ENCODE assay signal across 19 cellular contexts in genomic region chr9:2726620-2727335, GRCh38. TPM values are rescaled to one million over a fixed set of nuclear protein-coding genes. Genes with fewer than 3 reads are reported as not detected.
DNase-seq lines count a peak whose midpoint lies in the region; ATAC-seq and TF ChIP-seq lines count a peak whose summit lies in the region.
"Had no signal": no experiment of that assay in that cellular context is flagged by ENCODE, and none has a peak within 500 bp of the region (broad histone marks: within the 10 kb centered on the region; RNA-seq: fewer than 3 reads in every experiment).

No MANE protein-coding gene starts in this region.

- H3K9me3 Mint-ChIP-seq in endodermal cell (no peaks in the 10 kb centered on the region), nephron (no peaks in the 10 kb centered on the region)
- H3K9me3 Mint-ChIP-seq: activated T-cell treated with anti-CD3 and anti-CD28 coated beads, Interleukin-2, amount 50 U/mL, for 72 hours; naive thymus-derived CD4-positive, alpha-beta T cell had no signal

- no peaks in the 10 kb centered on the region for H3K9me3 ChIP-seq in BLaER1
- no peaks in the 10 kb centered on the region for H3K9me3 ChIP-seq in endodermal cell (ENCODE audit: control insufficient read depth, low read length)
- no peaks in the 10 kb centered on the region for H3K9me3 ChIP-seq in BE2C
- H3K9me3 ChIP-seq: adrenal gland, esophagus squamous epithelium, left ventricle myocardium inferior, psoas muscle had no signal

- H3K27me3 Mint-ChIP-seq in endodermal cell (ENCODE audit: insufficient read depth) (no peaks in the 10 kb centered on the region), nephron (ENCODE audit: low read depth) (no peaks in the 10 kb centered on the region)
- H3K27me3 Mint-ChIP-seq: naive thymus-derived CD4-positive, alpha-beta T cell had no signal

- H3K9ac ChIP-seq in BLaER1 (no peak overlapping the region), endodermal cell (ENCODE audit: extremely low read depth, low read length, poor library complexity, severe bottlenecking) (no peak overlapping the region)

- H3K36me3 ChIP-seq in BLaER1 (peaks cover 6% of the 10 kb centered on the region; the same call in 1 of the 2 replicates), endodermal cell (ENCODE audit: control insufficient read depth, insufficient read depth, low read length) (no peaks in the 10 kb centered on the region), BE2C (no peaks in the 10 kb centered on the region)
- H3K36me3 ChIP-seq: adrenal gland, esophagus squamous epithelium, left ventricle myocardium inferior had no signal

- H3K27me3 ChIP-seq in BLaER1 = no peaks in the 10 kb centered on the region
- no peaks in the 10 kb centered on the region for H3K27me3 ChIP-seq in endodermal cell (ENCODE audit: control insufficient read depth, insufficient read depth, low read length, poor library complexity, severe bottlenecking)
- H3K27me3 ChIP-seq in BE2C = no peaks in the 10 kb centered on the region
- H3K27me3 ChIP-seq: adrenal gland, esophagus squamous epithelium had no signal

- H3K36me3 Mint-ChIP-seq in endodermal cell (ENCODE audit: low read depth) (peaks cover 6% of the 10 kb centered on the region), nephron (ENCODE audit: low read depth) (no peaks in the 10 kb centered on the region)

- peaks cover 32% of the 10 kb centered on the region for H3K4me1 ChIP-seq in BLaER1
- peaks cover 12% of the 10 kb centered on the region for H3K4me1 ChIP-seq in endodermal cell (ENCODE audit: control insufficient read depth, insufficient read depth, low read length)
- H3K4me1 ChIP-seq in BE2C = peaks cover 14% of the 10 kb centered on the region

- H4K20me1 ChIP-seq in BLaER1 = no peaks in the 10 kb centered on the region

- ATAC-seq in HG03460 (IDR thresholded peaks at IDR 0.05; ENCODE audit: unreplicated experiment) (no peak), GM18517 (IDR thresholded peaks at IDR 0.05; ENCODE audit: unreplicated experiment) (no peak), GM18519 (IDR thresholded peaks at IDR 0.05; ENCODE audit: low FRiP score, unreplicated experiment) (no peak)
- ATAC-seq: activated T-cell treated with anti-CD3 and anti-CD28 coated beads, Interleukin-2, amount 50 U/mL, for 72 hours; naive thymus-derived CD4-positive, alpha-beta T cell had no signal

- H3K27ac ChIP-seq in BLaER1 = no peak overlapping the region
- no peak overlapping the region for H3K27ac ChIP-seq in endodermal cell (ENCODE audit: low read depth, low read length)
- H3K27ac ChIP-seq: coronary artery had no signal

- no peak for TF ChIP-seq CTCF in endodermal cell (conservative IDR thresholded peaks at IDR 0.05)
- no peak for TF ChIP-seq CTCF in nephron (IDR thresholded peaks at IDR 0.05; ENCODE audit: unreplicated experiment in 3 of 3)
- no peak for TF ChIP-seq CTCF in BE2C (IDR thresholded peaks at IDR 0.05; ENCODE audit: low read depth, low read length)

- peak overlapping the region; percentile 62; the same call in 1 of the 2 replicates for H3K4me2 ChIP-seq in BLaER1

- no peak overlapping the region for H3K4me3 ChIP-seq in BLaER1
- H3K4me3 ChIP-seq in endodermal cell (ENCODE audit: low read length) = no peak overlapping the region
- no peak overlapping the region for H3K4me3 ChIP-seq in BE2C (ENCODE audit: low read depth, low read length)
- H3K4me3 ChIP-seq: adrenal gland, coronary artery, esophagus squamous epithelium, left ventricle myocardium inferior, psoas muscle had no signal

- H3K4me1 Mint-ChIP-seq in endodermal cell = peaks cover 41% of the 10 kb centered on the region
- H3K4me1 Mint-ChIP-seq in nephron = peaks cover 59% of the 10 kb centered on the region

- WGBS in endodermal cell (ENCODE audit: insufficient coverage in 1 of 2, insufficient read length in 1 of 2), 2 experiments = 83 to 90% methylated on average over 5 to 12 of the region's 13 CpGs

- H3K27ac Mint-ChIP-seq in endodermal cell (peak overlapping the region; percentile 45), nephron (peak overlapping the region; percentile 57 to 89 (median 74))
- H3K27ac Mint-ChIP-seq: activated T-cell treated with anti-CD3 and anti-CD28 coated beads, Interleukin-2, amount 50 U/mL, for 72 hours; naive thymus-derived CD4-positive, alpha-beta T cell had no signal

- DNase-seq in LHCN-M2 (ENCODE audit: low read depth) (peak; percentile 57), endodermal cell (no peak), BE2C (no peak)
- DNase-seq: activated CD4-positive, alpha-beta T cell treated with anti-CD3 and anti-CD28 coated beads, Interleukin-2, amount 50 U/mL, for 4 hours; activated T-cell treated with anti-CD3 and anti-CD28 coated beads, Interleukin-2, amount 50 U/mL, for 72 hours; adrenal gland; esophagus squamous epithelium; left ventricle myocardium inferior; naive thymus-derived CD4-positive, alpha-beta T cell; NCI-H1092 treated with DMSO at 0.1 percent for 48 hours; psoas muscle; stimulated activated CD4-positive, alpha-beta T cell treated with anti-CD3 and anti-CD28 coated beads, Interleukin-15, amount 100 ng/mL, for 24 hours had no signal

- H3K4me3 Mint-ChIP-seq in endodermal cell (no peak overlapping the region), nephron (peak overlapping the region in 1 of 3 experiments; percentile 46)
- H3K4me3 Mint-ChIP-seq: activated T-cell treated with anti-CD3 and anti-CD28 coated beads, Interleukin-2, amount 50 U/mL, for 72 hours; naive thymus-derived CD4-positive, alpha-beta T cell had no signal

RNA-seq across cellular contexts. Expression of gene KCNV2, which starts 9.5 kb away (rescaled TPM):
- total RNA-seq in LHCN-M2 (2014; rRNA removed) (not detected in 2 replicates), endodermal cell (1 to 10 TPM; 1.2 to 2.0 TPM)
- polyA plus RNA-seq in LHCN-M2 (2012) = 0.05 TPM
- polyA plus RNA-seq in endodermal cell (2013, experiment 1 of 2) = 0.18 TPM
- 0.29 TPM for polyA plus RNA-seq in endodermal cell (2013, experiment 2 of 2)
- polyA plus RNA-seq in BE2C (2012; ENCODE audit: insufficient read depth, insufficient read length, low read depth) = 1.8 TPM
- total RNA-seq: activated T-cell treated with anti-CD3 and anti-CD28 coated beads, Interleukin-2, amount 50 U/mL, for 72 hours; adrenal gland; esophagus squamous epithelium; left ventricle myocardium inferior; naive thymus-derived CD4-positive, alpha-beta T cell; psoas muscle had no signal
- polyA plus RNA-seq: adrenal gland; AG04450; naive thymus-derived CD4-positive, alpha-beta T cell; psoas muscle had no signal
